ENCODE assay signal across 19 cellular contexts in the genomic region with DNA sequence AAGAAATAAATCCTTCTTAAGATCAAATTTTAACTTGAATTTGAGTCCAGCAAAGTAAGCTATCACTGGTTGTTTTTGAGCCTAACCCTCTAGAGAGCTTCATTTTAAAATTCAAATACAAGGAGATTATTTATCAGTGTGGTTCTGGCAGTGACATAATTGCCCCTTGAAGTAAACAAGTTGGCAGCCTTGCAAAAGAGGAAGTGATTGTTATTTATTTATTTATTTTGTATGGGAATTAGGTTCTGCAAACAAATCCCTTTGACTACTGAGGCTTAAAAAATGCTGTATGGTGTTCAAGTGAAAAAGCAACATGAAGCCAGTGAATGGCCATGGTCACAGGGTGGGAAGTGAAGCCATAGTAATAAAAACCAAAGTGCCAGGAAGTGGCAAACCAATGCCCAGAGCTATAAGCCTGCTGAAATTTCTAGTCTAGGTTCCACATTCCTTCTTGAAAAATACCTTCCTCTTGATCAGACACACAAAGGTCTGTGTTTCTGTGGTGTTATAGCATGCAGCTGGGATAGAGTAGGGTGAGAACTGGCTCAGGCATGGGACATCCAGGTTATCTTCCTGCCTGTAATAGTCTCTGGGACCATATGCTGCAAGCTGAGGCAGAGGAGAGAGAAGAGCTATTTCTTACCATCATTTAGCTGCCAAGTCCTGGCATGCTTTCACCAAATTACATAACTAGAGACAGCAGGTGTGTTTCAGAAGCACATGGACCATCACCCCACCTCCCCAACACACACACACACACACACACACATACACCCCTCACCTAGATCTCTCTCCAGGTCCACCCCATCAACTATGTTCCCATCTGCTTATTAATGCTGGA. TPM values are rescaled to one million over a fixed set of nuclear protein-coding genes. Genes with fewer than 3 reads are reported as not detected.
DNase-seq lines count a peak whose midpoint lies in the region; ATAC-seq and TF ChIP-seq lines count a peak whose summit lies in the region.
"Had no signal": no experiment of that assay in that cellular context is flagged by ENCODE, and none has a peak within 500 bp of the region (broad histone marks: within the 10 kb centered on the region; RNA-seq: fewer than 3 reads in every experiment).

No MANE protein-coding gene starts in this region.

- peaks cover 5% of the 10 kb centered on the region for H3K4me1 Mint-ChIP-seq in neural progenitor cell
- H3K4me1 Mint-ChIP-seq: activated CD4-positive, alpha-beta memory T cell treated with anti-CD3 and anti-CD28 coated beads, Interleukin-2, amount 10 ng/mL, durations not matched to agents 7 days and 5 days; mesothelial cell of epicardium had no signal

- TF ChIP-seq CTCF in neural progenitor cell (IDR thresholded peaks at IDR 0.05) (no peak), SK-N-SH (IDR thresholded peaks at IDR 0.05) (no peak)

- H3K27me3 ChIP-seq in neural progenitor cell (no peaks in the 10 kb centered on the region), SK-N-SH (ENCODE audit: insufficient read depth) (no peaks in the 10 kb centered on the region)
- H3K27me3 ChIP-seq: neutrophil, right lobe of liver had no signal

- no peak overlapping the region for H3K9ac ChIP-seq in neural progenitor cell
- no peak overlapping the region for H3K9ac ChIP-seq in SK-N-SH

- TF ChIP-seq RAD21 in SK-N-SH (IDR thresholded peaks at IDR 0.05; ENCODE audit: low read length), result no peak

- H3K27ac ChIP-seq in neural progenitor cell, result no peak overlapping the region
- no peak overlapping the region for H3K27ac ChIP-seq in SK-N-SH (ENCODE audit: low read depth in 2 of 2, low read length in 1 of 2)
- H3K27ac ChIP-seq: neutrophil, right lobe of liver, VCaP had no signal

- peaks cover 3% of the 10 kb centered on the region for H3K9me3 Mint-ChIP-seq in neural progenitor cell
- H3K9me3 Mint-ChIP-seq: activated CD4-positive, alpha-beta memory T cell treated with anti-CD3 and anti-CD28 coated beads, Interleukin-2, amount 10 ng/mL, durations not matched to agents 7 days and 5 days; activated T-helper 1 cell treated with anti-CD3 and anti-CD28 coated beads, Interleukin-12 subunit alpha, Interleukin-12 subunit beta, Interleukin-2, Interleukin-4 antibody, amounts not matched to agents 30 ng/mL and 10 ng/mL and 1 ng/mL, durations not matched to agents 14 hours and 24 hours and 36 hours had no signal

- H3K4me1 ChIP-seq in neural progenitor cell (no peaks in the 10 kb centered on the region), SK-N-SH (ENCODE audit: control insufficient read depth in 1 of 2, insufficient read depth in 2 of 2, low read depth in 1 of 2, low read length in 1 of 2) (no peaks in the 10 kb centered on the region; a peak in 1 of 4 replicates)
- H3K4me1 ChIP-seq: right lobe of liver had no signal

- CTCF ChIA-PET in SK-N-SH (lab: Yijun Ruan, JAX), result no interaction called here

- H3F3A ChIP-seq in neural progenitor cell (ENCODE audit: low read depth) (no peaks in the 10 kb centered on the region), SK-N-SH (replicated peaks; ENCODE audit: insufficient read depth) (no peaks in the 10 kb centered on the region)

- H3K4me3 Mint-ChIP-seq in neural progenitor cell, result no peak overlapping the region
- H3K4me3 Mint-ChIP-seq: activated CD4-positive, alpha-beta memory T cell treated with anti-CD3 and anti-CD28 coated beads, Interleukin-2, amount 10 ng/mL, durations not matched to agents 7 days and 5 days; activated T-helper 1 cell treated with anti-CD3 and anti-CD28 coated beads, Interleukin-12 subunit alpha, Interleukin-12 subunit beta, Interleukin-2, Interleukin-4 antibody, amounts not matched to agents 30 ng/mL and 10 ng/mL and 1 ng/mL, durations not matched to agents 14 hours and 24 hours and 36 hours; endodermal cell; mesothelial cell of epicardium had no signal

- DNase-seq in Ammon's horn (ENCODE audit: low spot score) (peak; percentile 13), DMS 273 treated with DMSO at 0.1 percent for 48 hours (lab: John Stamatoyannopoulos, UW) (peak; percentile 61), NCI-H2029 treated with DMSO at 0.1 percent for 48 hours (lab: John Stamatoyannopoulos, UW) (peak; percentile 48), cerebellar nuclear complex (lab: John Stamatoyannopoulos, UW) (peak; percentile 76 to 91), NCI-H2196 treated with DMSO at 0.1 percent for 48 hours (lab: John Stamatoyannopoulos, UW; ENCODE audit: unreplicated experiment) (no peak), neural progenitor cell (ENCODE audit: low spot score) (no peak), SK-N-SH (no peak)
- DNase-seq: activated CD4-positive, alpha-beta memory T cell treated with anti-CD3 and anti-CD28 coated beads, Interleukin-2, amount 10 ng/mL, durations not matched to agents 7 days and 5 days; DMS153; endodermal cell; right lobe of liver; stimulated activated CD4-positive, alpha-beta T cell treated with anti-CD3 and anti-CD28 coated beads, Interleukin-2, amount 100 ng/mL, for 24 hours had no signal

- no peak for TF ChIP-seq EP300 in SK-N-SH (IDR thresholded peaks at IDR 0.05; ENCODE audit: borderline replicate concordance in 1 of 2, low read depth in 1 of 2, low read length in 1 of 2)

- POLR2A ChIA-PET in SK-N-SH (lab: Yijun Ruan, JAX), result no interaction called here

- H3K4me2 ChIP-seq in neural progenitor cell (no peak overlapping the region), SK-N-SH (no peak overlapping the region)

- no peak overlapping the region for H3K27ac Mint-ChIP-seq in neural progenitor cell
- H3K27ac Mint-ChIP-seq: activated CD4-positive, alpha-beta memory T cell treated with anti-CD3 and anti-CD28 coated beads, Interleukin-2, amount 10 ng/mL, durations not matched to agents 7 days and 5 days; activated T-helper 1 cell treated with anti-CD3 and anti-CD28 coated beads, Interleukin-12 subunit alpha, Interleukin-12 subunit beta, Interleukin-2, Interleukin-4 antibody, amounts not matched to agents 30 ng/mL and 10 ng/mL and 1 ng/mL, durations not matched to agents 14 hours and 24 hours and 36 hours; endodermal cell; mesothelial cell of epicardium had no signal

- H2AFZ ChIP-seq in neural progenitor cell (replicated peaks) (no peak overlapping the region), SK-N-SH (ENCODE audit: low read depth) (no peak overlapping the region)

- H3K36me3 Mint-ChIP-seq in neural progenitor cell, result no peaks in the 10 kb centered on the region
- H3K36me3 Mint-ChIP-seq: mesothelial cell of epicardium had no signal

- H3K79me2 ChIP-seq in neural progenitor cell (ENCODE audit: low read depth) (no peaks in the 10 kb centered on the region), SK-N-SH (ENCODE audit: insufficient read depth) (no peaks in the 10 kb centered on the region)

- H3K27me3 Mint-ChIP-seq in neural progenitor cell (ENCODE audit: insufficient read depth, low read depth), result no peaks in the 10 kb centered on the region
- H3K27me3 Mint-ChIP-seq: activated CD4-positive, alpha-beta memory T cell treated with anti-CD3 and anti-CD28 coated beads, Interleukin-2, amount 10 ng/mL, durations not matched to agents 7 days and 5 days had no signal

- H3K9me3 ChIP-seq in neural progenitor cell (ENCODE audit: low read depth) (no peaks in the 10 kb centered on the region), SK-N-SH (no peaks in the 10 kb centered on the region)
- H3K9me3 ChIP-seq: neutrophil, right lobe of liver had no signal

- H3K36me3 ChIP-seq in neural progenitor cell (no peaks in the 10 kb centered on the region), SK-N-SH (replicated peaks in 1 of 2; ENCODE audit: control insufficient read depth in 1 of 2, insufficient read depth in 2 of 2, low read length in 1 of 2) (no peaks in the 10 kb centered on the region)
- H3K36me3 ChIP-seq: neutrophil, right lobe of liver had no signal

- H4K20me1 ChIP-seq in neural progenitor cell (ENCODE audit: low read depth), result no peaks in the 10 kb centered on the region
- H4K20me1 ChIP-seq in SK-N-SH (ENCODE audit: insufficient read depth), result no peaks in the 10 kb centered on the region

- no peak for ATAC-seq in HG03039 (IDR thresholded peaks at IDR 0.05; ENCODE audit: unreplicated experiment)
- ATAC-seq: HepG2, Panc1, right lobe of liver had no signal

- H3K4me3 ChIP-seq in neural progenitor cell (no peak overlapping the region), SK-N-SH (ENCODE audit: low read depth in 2 of 2, low read length in 1 of 2) (no peak overlapping the region)
- H3K4me3 ChIP-seq: right lobe of liver had no signal

- H3K9me2 ChIP-seq in SK-N-SH, result no peaks in the 10 kb centered on the region

TF ChIP-seq in SK-N-SH, 30 proteins besides CTCF, POLR2A, EP300 and RAD21 (continues in another document):
- no peak for TF ChIP-seq MXI1 (IDR thresholded peaks at IDR 0.05; ENCODE audit: low read depth, low read length)
- TF ChIP-seq SMC3 (IDR thresholded peaks at IDR 0.05; ENCODE audit: low read depth, low read length), result no peak
- TF ChIP-seq, protein P1, sequence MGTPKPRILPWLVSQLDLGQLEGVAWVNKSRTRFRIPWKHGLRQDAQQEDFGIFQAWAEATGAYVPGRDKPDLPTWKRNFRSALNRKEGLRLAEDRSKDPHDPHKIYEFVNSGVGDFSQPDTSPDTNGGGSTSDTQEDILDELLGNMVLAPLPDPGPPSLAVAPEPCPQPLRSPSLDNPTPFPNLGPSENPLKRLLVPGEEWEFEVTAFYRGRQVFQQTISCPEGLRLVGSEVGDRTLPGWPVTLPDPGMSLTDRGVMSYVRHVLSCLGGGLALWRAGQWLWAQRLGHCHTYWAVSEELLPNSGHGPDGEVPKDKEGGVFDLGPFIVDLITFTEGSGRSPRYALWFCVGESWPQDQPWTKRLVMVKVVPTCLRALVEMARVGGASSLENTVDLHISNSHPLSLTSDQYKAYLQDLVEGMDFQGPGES (IDR thresholded peaks at IDR 0.05; ENCODE audit: low read depth, low read length), result no peak
- TF ChIP-seq RFX5 (IDR thresholded peaks at IDR 0.05; ENCODE audit: low read length), result no peak
- TF ChIP-seq, protein P2, sequence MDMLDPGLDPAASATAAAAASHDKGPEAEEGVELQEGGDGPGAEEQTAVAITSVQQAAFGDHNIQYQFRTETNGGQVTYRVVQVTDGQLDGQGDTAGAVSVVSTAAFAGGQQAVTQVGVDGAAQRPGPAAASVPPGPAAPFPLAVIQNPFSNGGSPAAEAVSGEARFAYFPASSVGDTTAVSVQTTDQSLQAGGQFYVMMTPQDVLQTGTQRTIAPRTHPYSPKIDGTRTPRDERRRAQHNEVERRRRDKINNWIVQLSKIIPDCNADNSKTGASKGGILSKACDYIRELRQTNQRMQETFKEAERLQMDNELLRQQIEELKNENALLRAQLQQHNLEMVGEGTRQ (IDR thresholded peaks at IDR 0.05; ENCODE audit: borderline replicate concordance, low read depth, low read length), result no peak
- TF ChIP-seq CHD2 (IDR thresholded peaks at IDR 0.05; ENCODE audit: low read length, partially characterized antibody), result no peak
- TF ChIP-seq JUND (IDR thresholded peaks at IDR 0.05), result no peak

RNA-seq across cellular contexts. Expression of a gene that starts 47.1 kb away (rescaled TPM):
- total RNA-seq in neural progenitor cell (ENCODE audit: low replicate concordance), result 8.6 and 12.7 TPM in 2 replicates
- 0.39 and 0.55 TPM in 2 replicates for polyA plus RNA-seq in SK-N-SH (2012; rRNA removed)
- 0.53 and 1.0 TPM in 2 replicates for polyA plus RNA-seq in SK-N-SH (2012; cell fraction: cytosol; rRNA removed)
- 0.15 and 0.19 TPM in 2 replicates for polyA plus RNA-seq in SK-N-SH (2012; cell fraction: nucleus; rRNA removed)

Comparison
In these comparisons a context has a peak if more than half of its experiments do, and no peak if none do; other contexts are left out.
1. DNase-seq: peak in Ammon's horn (single experiment), DMS 273 treated with DMSO at 0.1 percent for 48 hours (single experiment), NCI-H2029 treated with DMSO at 0.1 percent for 48 hours (single experiment) and cerebellar nuclear complex (2 of 2); none in NCI-H2196 treated with DMSO at 0.1 percent for 48 hours (single experiment), neural progenitor cell (single experiment) and SK-N-SH (single experiment).